In genomic region chr3:12986031-12986430, GRCh38 we compare ENCODE assay signal across 1 cellular context.
TF ChIP-seq lines count a peak whose summit lies in the region.

No MANE protein-coding gene starts in this region.

TF ChIP-seq in H1, 55 proteins besides CTCF, POLR2A, EP300 and RAD21:
- TF ChIP-seq SP1 (IDR thresholded peaks at IDR 0.05; ENCODE audit: low read depth, low read length) = no peak
- TF ChIP-seq SP4 (IDR thresholded peaks at IDR 0.05; ENCODE audit: low read length) = no peak
- TF ChIP-seq JUN (IDR thresholded peaks at IDR 0.05; ENCODE audit: low read depth, low read length) = no peak
- TF ChIP-seq E2F6 (IDR thresholded peaks at IDR 0.05) = no peak
- no peak for TF ChIP-seq HDAC6 (IDR thresholded peaks at IDR 0.05; ENCODE audit: low read depth, low read length)
- no peak for TF ChIP-seq RFX5 (IDR thresholded peaks at IDR 0.05; ENCODE audit: borderline replicate concordance, low read depth, low read length)
- no peak for TF ChIP-seq CTBP2 (IDR thresholded peaks at IDR 0.05; ENCODE audit: borderline replicate concordance, insufficient read depth, insufficient read length, low read length)
- no peak for TF ChIP-seq SIRT6 (IDR thresholded peaks at IDR 0.05; ENCODE audit: low read length)
- TF ChIP-seq HDAC2 (IDR thresholded peaks at IDR 0.05; ENCODE audit: borderline replicate concordance in 1 of 2, low read depth in 2 of 2, low read length in 2 of 2) = no peak
- no peak for TF ChIP-seq BRCA1 (IDR thresholded peaks at IDR 0.05; ENCODE audit: low read depth, low read length)
- no peak for TF ChIP-seq TAF7 (optimal IDR thresholded peaks at IDR 0.05; ENCODE audit: borderline replicate concordance, low read depth, low read length)
